ENCODE assay signal across 21 cellular contexts in the genomic region with DNA sequence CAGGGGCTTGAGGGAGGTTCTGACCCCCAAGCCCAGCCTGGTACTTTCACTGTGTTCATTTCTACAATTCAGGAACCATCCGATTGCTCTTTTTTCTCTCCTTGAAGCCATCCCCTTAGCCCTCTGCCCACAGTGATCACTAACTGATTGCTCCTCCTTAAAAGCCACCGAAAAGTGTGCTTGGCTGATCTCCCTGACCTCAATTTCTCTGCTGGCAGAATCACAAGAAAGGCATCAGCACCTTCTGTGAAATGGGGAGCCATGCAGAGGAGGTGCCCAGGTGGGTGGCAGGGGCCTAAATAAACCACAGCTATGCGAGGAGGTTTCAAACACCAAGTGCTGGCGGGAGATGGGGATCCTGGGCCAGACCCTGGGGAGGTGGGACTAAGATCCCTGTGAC.
"Had no signal": no experiment of that assay in that cellular context is flagged by ENCODE, and none has a peak within 500 bp of the region (broad histone marks: within the 10 kb centered on the region; RNA-seq: fewer than 3 reads in every experiment).

No MANE protein-coding gene starts in this region.

- H3K36me3 ChIP-seq: gastrocnemius medialis, left ventricle myocardium inferior, lower lobe of right lung, ovary had no signal

- ATAC-seq: esophagus mucosa; gastrocnemius medialis; left cardiac atrium; lower lobe of right lung; right cardiac atrium; stimulated activated naive B cell treated with anti-CD40 and anti-IgM and Interleukin-4, amounts not matched to agents 10 μg/mL and 1 μg/mL and 100 μg/mL, for 72 hours; stimulated activated naive CD8-positive, alpha-beta T cell treated with anti-CD3 and anti-CD28 coated beads, Interleukin-15, amount 100 ng/mL, for 72 hours had no signal

- H3K9me3 ChIP-seq: gastrocnemius medialis, left ventricle myocardium inferior, lower lobe of right lung, ovary had no signal

- H3K4me3 ChIP-seq: dorsolateral prefrontal cortex, gastrocnemius medialis, left ventricle myocardium inferior, lower lobe of right lung, ovary, smooth muscle cell had no signal

- H3K4me2 ChIP-seq: smooth muscle cell had no signal

- FAIRE-seq: endometrium, kidney, urothelium cell line had no signal

- H3K4me1 ChIP-seq: gastrocnemius medialis, left ventricle myocardium inferior, lower lobe of right lung had no signal

- H3K27me3 ChIP-seq: dorsolateral prefrontal cortex, gastrocnemius medialis, ovary had no signal

- H3K27ac ChIP-seq: gastrocnemius medialis, left ventricle myocardium inferior, lower lobe of right lung, ovary had no signal

- DNase-seq: central memory CD4-positive, alpha-beta T cell; cortex of kidney; dorsolateral prefrontal cortex; effector memory CD4-positive, alpha-beta T cell; gastrocnemius medialis; immature natural killer cell; kidney; left cardiac atrium; left ventricle myocardium inferior; lower lobe of right lung; naive B cell; nucleus accumbens; ovary; right cardiac atrium; stimulated activated CD4-positive, alpha-beta T cell treated with anti-CD3 and anti-CD28 coated beads, Interleukin-2, amount 100 ng/mL, for 48 hours; stimulated activated naive B cell treated with anti-CD40 and anti-IgM and Interleukin-4, amounts not matched to agents 10 μg/mL and 1 μg/mL and 100 μg/mL, for 72 hours; stimulated activated naive CD8-positive, alpha-beta T cell treated with anti-CD3 and anti-CD28 coated beads, Interleukin-15, amount 100 ng/mL, for 72 hours had no signal
